Comparison of ENCODE assay signal across 8 cellular contexts in the genomic region with DNA sequence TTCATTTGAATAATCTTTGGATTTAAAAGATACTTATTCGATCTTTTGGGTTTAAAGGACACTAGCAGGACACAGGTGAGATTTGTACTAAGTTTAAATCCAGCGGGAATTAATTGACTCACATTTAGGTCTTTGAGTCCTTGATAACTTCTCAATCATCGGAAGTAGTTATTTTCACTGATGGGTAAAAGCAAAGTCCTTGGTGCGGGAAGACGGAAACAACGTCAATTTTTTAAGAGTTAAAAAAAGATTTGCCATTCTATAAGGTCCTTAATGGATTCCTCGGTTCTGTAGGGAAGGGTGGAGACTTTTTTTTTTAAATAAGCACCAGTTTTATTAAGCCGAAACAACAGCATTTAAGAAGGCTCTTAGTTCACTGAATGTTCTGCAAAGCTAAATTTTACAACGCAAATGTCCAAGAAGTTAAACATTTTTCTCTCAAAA. TPM values are rescaled to one million over a fixed set of nuclear protein-coding genes. Genes with fewer than 3 reads are reported as not detected.
DNase-seq lines count a peak whose midpoint lies in the region; ATAC-seq and TF ChIP-seq lines count a peak whose summit lies in the region.

No MANE protein-coding gene starts in this region.

- peaks cover 0 to 4% (median 2%) of the 10 kb centered on the region in 4 donors for H3K4me1 ChIP-seq in upper lobe of left lung

- TF ChIP-seq EP300 in upper lobe of left lung (IDR thresholded peaks at IDR 0.05), result no peak

- POLR2A ChIA-PET in T-cell (lab: Charles Lee), result interaction anchor here (0.7 to 2.9 kb wide), 22 partner anchors 20 to 174 kb away, joined by 3 to 29 read pairs (median 5); no protein-coding TSS in a partner anchor

- H3K4me3 Mint-ChIP-seq in T-cell, result peak overlapping the region; percentile 79 to 97 (median 94)
- peak overlapping the region; percentile 94 to 99 (median 96) for H3K4me3 Mint-ChIP-seq in immature natural killer cell

- no peaks in the 10 kb centered on the region for H3K9me3 ChIP-seq in upper lobe of left lung

- CTCF ChIA-PET in T-cell (lab: Charles Lee), result interaction anchor here (0.6 to 4.2 kb wide), 12 partner anchors 8 to 115 kb away, joined by 3 to 22 read pairs (median 6); no protein-coding TSS in a partner anchor

- H3K27me3 Mint-ChIP-seq in T-cell (no peaks in the 10 kb centered on the region), immature natural killer cell (ENCODE audit: low read depth in 3 of 3) (peaks cover 36 to 50% (median 48%) of the 10 kb centered on the region in 3 donors)

- TF ChIP-seq POLR2A in upper lobe of left lung (IDR thresholded peaks at IDR 0.05), result no peak

- H3K27ac ChIP-seq in upper lobe of left lung, result peak overlapping the region; percentile 95 to 98 (median 96)

- H3K27me3 ChIP-seq in upper lobe of left lung, result no peaks in the 10 kb centered on the region

- H3K4me3 ChIP-seq in upper lobe of left lung, result peak overlapping the region; percentile 46 to 78 (median 60)

- no peaks in the 10 kb centered on the region for H3K9me3 Mint-ChIP-seq in T-cell
- peaks cover 0 to 2% (median 0%) of the 10 kb centered on the region in 6 donors for H3K9me3 Mint-ChIP-seq in immature natural killer cell

- peak; percentile 0 for ATAC-seq in GM18861 (IDR thresholded peaks at IDR 0.05; ENCODE audit: unreplicated experiment)
- peak; percentile 9 for ATAC-seq in HG02759 (IDR thresholded peaks at IDR 0.05; ENCODE audit: unreplicated experiment)
- peak in 1 of 4 experiments; percentile 2 for ATAC-seq in T-cell (replicated peaks in 1 of 4)
- no peak for ATAC-seq in upper lobe of left lung (ENCODE audit: low FRiP score in 2 of 2)
- no peak for ATAC-seq in left lobe of liver

- no peak for TF ChIP-seq CTCF in upper lobe of left lung (IDR thresholded peaks at IDR 0.05)

- DNase-seq in T-cell (no peak), immature natural killer cell (no peak), upper lobe of left lung (no peak), left lobe of liver (ENCODE audit: low spot score) (no peak), SHP77 treated with DMSO at 0.1 percent for 48 hours (lab: John Stamatoyannopoulos, UW) (no peak), AG20443 (ENCODE audit: low spot score) (no peak)

- peak overlapping the region; percentile 96 to 100 for H3K27ac Mint-ChIP-seq in T-cell
- H3K27ac Mint-ChIP-seq in immature natural killer cell, result peak overlapping the region; percentile 90 to 98 (median 96)

- peaks cover 38 to 79% (median 49%) of the 10 kb centered on the region in 3 donors for H3K4me1 Mint-ChIP-seq in T-cell
- peaks cover 67 to 79% of the 10 kb centered on the region in 2 donors for H3K4me1 Mint-ChIP-seq in immature natural killer cell

- WGBS in upper lobe of left lung, 2 donors, result 3 to 42% methylated on average over 9 of the region's 9 CpGs

- H3K36me3 Mint-ChIP-seq in T-cell (peaks cover 31% of the 10 kb centered on the region), immature natural killer cell (peaks cover 26 to 36% (median 31%) of the 10 kb centered on the region in 3 donors)

- peaks cover 0 to 15% (median 1%) of the 10 kb centered on the region in 4 donors for H3K36me3 ChIP-seq in upper lobe of left lung

RNA-seq across cellular contexts. Expression of a gene that starts 2.9 kb away (rescaled TPM):
- total RNA-seq in T-cell (1,000 to 10,000 TPM; 5,030 to 6,201 (median 5,880) TPM), upper lobe of left lung (1,000 to 10,000 TPM; 2,646 to 6,090 (median 4,792) TPM), left lobe of liver (442 TPM)
- polyA plus RNA-seq in immature natural killer cell, result over 10,000 TPM; 26,219 to 39,735 (median 28,691) TPM

Comparison
In these comparisons a context has a peak if more than half of its experiments do, and no peak if none do; other contexts are left out.
1. ATAC-seq: peak in GM18861 (single experiment) and HG02759 (single experiment); none in upper lobe of left lung (0 of 2) and left lobe of liver (single experiment).